Comparison of ENCODE assay signal across 8 cellular contexts in genomic region chr1:30816211-30817082, GRCh38. TPM values are rescaled to one million over a fixed set of nuclear protein-coding genes. Genes with fewer than 3 reads are reported as not detected.
DNase-seq lines count a peak whose midpoint lies in the region; ATAC-seq and TF ChIP-seq lines count a peak whose summit lies in the region.

No MANE protein-coding gene starts in this region.

- CTCF ChIA-PET in PC-9 (lab: Charles Lee), result interaction anchor here (0.5 to 1.9 kb wide), 2 partner anchors 15 to 382 kb away, joined by 4 to 8 read pairs; no protein-coding TSS in a partner anchor

- no peak overlapping the region for H3K27ac Mint-ChIP-seq in activated T-cell treated with anti-CD3 and anti-CD28 coated beads, Interleukin-2, amount 50 U/mL, for 72 hours

- H3F3A ChIP-seq in PC-9 (ENCODE audit: insufficient read depth, low read depth), result peaks cover 7% of the 10 kb centered on the region; the same call in 1 of the 2 replicates

- peak overlapping the region; percentile 41 for H3K4me2 ChIP-seq in PC-9

- H2AFZ ChIP-seq in PC-9 (no peak overlapping the region), neuron (ENCODE audit: low read depth, low read length) (no peak overlapping the region)

- no peaks in the 10 kb centered on the region for H3K27me3 ChIP-seq in PC-9 (ENCODE audit: insufficient read depth, low read depth)
- H3K27me3 ChIP-seq in neuron (ENCODE audit: insufficient read depth, low read length), result no peaks in the 10 kb centered on the region

- H3K9me2 ChIP-seq in PC-9 (ENCODE audit: insufficient read depth), result no peaks in the 10 kb centered on the region

- ATAC-seq in GM21529 (IDR thresholded peaks at IDR 0.05; ENCODE audit: unreplicated experiment), result no peak
- ATAC-seq in GM19452 (IDR thresholded peaks at IDR 0.05; ENCODE audit: unreplicated experiment), result no peak
- no peak for ATAC-seq in activated T-cell treated with anti-CD3 and anti-CD28 coated beads, Interleukin-2, amount 50 U/mL, for 72 hours (replicated peaks in 1 of 2)

- H3K36me3 ChIP-seq in PC-9 (ENCODE audit: low read depth), result no peaks in the 10 kb centered on the region
- H3K36me3 ChIP-seq in neuron (ENCODE audit: insufficient read depth, low read length), result no peaks in the 10 kb centered on the region

- H3K4me3 ChIP-seq in PC-9 (no peak overlapping the region), fibroblast of mammary gland (ENCODE audit: control insufficient read depth, low read depth, low read length) (no peak overlapping the region), neuron (ENCODE audit: low read length) (peak overlapping the region; percentile 1)

- H3K27ac ChIP-seq in PC-9, result no peak overlapping the region

- intact Hi-C loops in PC-9 (cut with micrococcal nuclease; ENCODE audit: unreplicated experiment), result no loop called here

- no peaks in the 10 kb centered on the region for H3K79me2 ChIP-seq in PC-9 (ENCODE audit: low read depth)

- H3K4me1 ChIP-seq in PC-9 (replicated peaks; ENCODE audit: insufficient read depth), result peaks cover 12% of the 10 kb centered on the region
- H3K4me1 ChIP-seq in neuron (ENCODE audit: insufficient read depth, low read length), result peaks cover 59% of the 10 kb centered on the region

- no peaks in the 10 kb centered on the region for H4K20me1 ChIP-seq in PC-9 (ENCODE audit: insufficient read depth)

- no peaks in the 10 kb centered on the region for H3K9me3 ChIP-seq in PC-9 (ENCODE audit: insufficient read depth, low read depth)
- no peaks in the 10 kb centered on the region for H3K9me3 ChIP-seq in neuron (ENCODE audit: low read length)

- H3K4me3 Mint-ChIP-seq in activated T-cell treated with anti-CD3 and anti-CD28 coated beads, Interleukin-2, amount 50 U/mL, for 72 hours, result no peak overlapping the region

- peaks cover 40% of the 10 kb centered on the region for H3K27me3 Mint-ChIP-seq in activated T-cell treated with anti-CD3 and anti-CD28 coated beads, Interleukin-2, amount 50 U/mL, for 72 hours (ENCODE audit: low read depth)

- POLR2A ChIA-PET in PC-9 (lab: Charles Lee; ENCODE audit: unreplicated experiment), result interaction anchor here (0.5 to 0.7 kb wide), 4 partner anchors 17 to 1022 kb away, joined by 4 to 16 read pairs (median 8); no protein-coding TSS in a partner anchor

- DNase-seq in G401 (ENCODE audit: low spot score) (peak; percentile 86), PC-9 (peak; percentile 69 to 82), fibroblast of mammary gland (ENCODE audit: low read depth) (peak; percentile 88), D341Med (ENCODE audit: low spot score) (no peak)
- DNase-seq in activated T-cell treated with anti-CD3 and anti-CD28 coated beads, Interleukin-2, amount 50 U/mL, for 72 hours, result no peak

- TF ChIP-seq CTCF in PC-9 (conservative IDR thresholded peaks at IDR 0.05) (no peak), fibroblast of mammary gland (conservative IDR thresholded peaks at IDR 0.05; ENCODE audit: control insufficient read depth, insufficient read depth, low read depth, low read length) (no peak)

- H3K36me3 Mint-ChIP-seq in activated T-cell treated with anti-CD3 and anti-CD28 coated beads, Interleukin-2, amount 50 U/mL, for 72 hours (ENCODE audit: insufficient read depth in 2 of 2), result no peaks in the 10 kb centered on the region

- in situ Hi-C loops in G401 (cut with HindIII; ENCODE audit: low sequenced_read_pairs), result no loop called here

- H3K4me1 Mint-ChIP-seq in activated T-cell treated with anti-CD3 and anti-CD28 coated beads, Interleukin-2, amount 50 U/mL, for 72 hours (ENCODE audit: low read depth), result no peaks in the 10 kb centered on the region

- H3K9me3 Mint-ChIP-seq in activated T-cell treated with anti-CD3 and anti-CD28 coated beads, Interleukin-2, amount 50 U/mL, for 72 hours, result no peaks in the 10 kb centered on the region

- no TSS peak for BruUV-seq in PC-9 (replicated peaks; lab: Mats Ljungman, UMichigan)

RNA-seq across cellular contexts. Expression of gene LAPTM5, which starts 58.9 kb away (rescaled TPM):
- total RNA-seq in G401 (2014; rRNA removed; shearing (Covaris generic)), result 0.18 TPM in 1 of 2 replicates, not detected in the other
- total RNA-seq in PC-9 (2021), result 4.0 and 5.0 TPM in 2 replicates
- 100 to 1,000 TPM; 220 to 281 TPM for total RNA-seq in activated T-cell treated with anti-CD3 and anti-CD28 coated beads, Interleukin-2, amount 50 U/mL, for 72 hours

Comparison
In these comparisons a context has a peak if more than half of its experiments do, and no peak if none do; other contexts are left out.
1. DNase-seq: peak in G401 (single experiment), PC-9 (2 of 2) and fibroblast of mammary gland (single experiment); none in D341Med (single experiment) and activated T-cell treated with anti-CD3 and anti-CD28 coated beads, Interleukin-2, amount 50 U/mL, for 72 hours (0 of 2).
2. RNA of gene LAPTM5, which starts 58.9 kb away (total RNA-seq): 220 to 281 TPM in activated T-cell treated with anti-CD3 and anti-CD28 coated beads, Interleukin-2, amount 50 U/mL, for 72 hours; 4.0 to 5.0 TPM in PC-9 and 0.18 TPM in G401; every median in the first group is over 10 times any median in the second.